Comparison of ENCODE assay signal across 9 cellular contexts in the genomic region with DNA sequence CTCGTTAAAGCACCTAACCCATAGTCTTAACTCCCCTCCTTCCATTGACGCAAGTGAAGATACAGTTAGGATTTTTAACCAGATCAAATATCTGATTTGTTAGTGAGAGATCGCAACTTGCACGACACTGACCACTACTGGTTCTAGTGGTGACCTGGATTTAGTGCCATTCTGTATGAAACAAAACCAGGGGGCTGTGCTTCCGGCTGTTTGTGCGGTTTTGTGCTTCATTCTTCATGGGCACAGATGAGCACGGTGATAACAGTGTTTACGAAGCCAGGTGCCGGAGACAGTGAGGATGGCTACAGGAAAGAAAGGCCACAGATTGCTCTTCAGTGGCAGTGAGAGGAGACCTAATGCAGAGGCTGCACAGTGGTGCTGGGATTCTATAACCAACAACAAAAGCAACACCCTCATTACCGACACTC.
A peak's percentile ranks its signal among the peaks of the same experiment; 100 is the strongest.
DNase-seq lines count a peak whose midpoint lies in the region; ATAC-seq and TF ChIP-seq lines count a peak whose summit lies in the region.
"Had no signal": no experiment of that assay in that cellular context is flagged by ENCODE, and none has a peak within 500 bp of the region (broad histone marks: within the 10 kb centered on the region; RNA-seq: fewer than 3 reads in every experiment).

No MANE protein-coding gene starts in this region.

- DNase-seq in A172 (ENCODE audit: low spot score) (peak; percentile 34), fibroblast of villous mesenchyme (ENCODE audit: low read depth) (peak; percentile 60), cardiac septum (ENCODE audit: low spot score) (no peak)
- peak; percentile 40 for DNase-seq in activated CD4-positive, alpha-beta T cell treated with anti-CD3 and anti-CD28 coated beads for 1 hour

- intact Hi-C loops in cardiac septum (cut with DNase I): no loop called here

- TF ChIP-seq CTCF in fibroblast of villous mesenchyme (IDR thresholded peaks at IDR 0.05; ENCODE audit: insufficient read depth, low read depth, low read length): peak; percentile 35

- H3K4me1 Mint-ChIP-seq in stimulated activated naive CD8-positive, alpha-beta T cell treated with anti-CD3 and anti-CD28 coated beads, Interleukin-15, Interleukin-2, amounts not matched to agents 100 ng/mL and 50 ng/mL, for 24 hours (ENCODE audit: low read depth): peaks cover 95% of the 10 kb centered on the region

- H3K27ac Mint-ChIP-seq in stimulated activated naive CD8-positive, alpha-beta T cell treated with anti-CD3 and anti-CD28 coated beads, Interleukin-15, Interleukin-2, amounts not matched to agents 100 ng/mL and 50 ng/mL, for 24 hours: peak overlapping the region; percentile 94

- no peak overlapping the region for H3K4me3 ChIP-seq in fibroblast of villous mesenchyme (ENCODE audit: low read depth, low read length)
- H3K4me3 ChIP-seq: breast epithelium had no signal

- ATAC-seq in HG02759 (IDR thresholded peaks at IDR 0.05; ENCODE audit: unreplicated experiment) (peak; percentile 42), GM21576 (IDR thresholded peaks at IDR 0.05; ENCODE audit: unreplicated experiment) (no peak), HG02571 (IDR thresholded peaks at IDR 0.05; ENCODE audit: unreplicated experiment) (no peak)

- H3K9me3 Mint-ChIP-seq in stimulated activated naive CD8-positive, alpha-beta T cell treated with anti-CD3 and anti-CD28 coated beads, Interleukin-15, Interleukin-2, amounts not matched to agents 100 ng/mL and 50 ng/mL, for 24 hours: no peaks in the 10 kb centered on the region

- H3K4me3 Mint-ChIP-seq in stimulated activated naive CD8-positive, alpha-beta T cell treated with anti-CD3 and anti-CD28 coated beads, Interleukin-15, Interleukin-2, amounts not matched to agents 100 ng/mL and 50 ng/mL, for 24 hours: peak overlapping the region; percentile 79

- peaks cover 4% of the 10 kb centered on the region for H3K36me3 Mint-ChIP-seq in stimulated activated naive CD8-positive, alpha-beta T cell treated with anti-CD3 and anti-CD28 coated beads, Interleukin-15, Interleukin-2, amounts not matched to agents 100 ng/mL and 50 ng/mL, for 24 hours (ENCODE audit: low read depth)

- H3K27me3 Mint-ChIP-seq in stimulated activated naive CD8-positive, alpha-beta T cell treated with anti-CD3 and anti-CD28 coated beads, Interleukin-15, Interleukin-2, amounts not matched to agents 100 ng/mL and 50 ng/mL, for 24 hours: no peaks in the 10 kb centered on the region
